19 cellular contexts compared by ENCODE assay signal in genomic region chr10:131075218-131075770, GRCh38.
"Had no signal": no experiment of that assay in that cellular context is flagged by ENCODE, and none has a peak within 500 bp of the region (broad histone marks: within the 10 kb centered on the region; RNA-seq: fewer than 3 reads in every experiment).

No MANE protein-coding gene starts in this region.

- H3K9me3 ChIP-seq: colonic mucosa, esophagus squamous epithelium, lower lobe of right lung, neutrophil, psoas muscle, spleen, suprapubic skin, transverse colon, upper lobe of right lung, uterus had no signal

- DNase-seq: colonic mucosa; dermis blood vessel endothelial cell; effector memory CD4-positive, alpha-beta T cell; erythroblast; esophagus squamous epithelium; hypothalamus; immature natural killer cell; left ventricle myocardium superior; lower lobe of right lung; natural killer cell; psoas muscle; spleen; stimulated activated CD4-positive, alpha-beta T cell treated with anti-CD3 and anti-CD28 coated beads, Interleukin-4, amount 100 ng/mL, for 4 hours; transverse colon; upper lobe of right lung; uterus had no signal

- H3K36me3 ChIP-seq: colonic mucosa, esophagus squamous epithelium, lower lobe of right lung, neutrophil, spleen, suprapubic skin, transverse colon, upper lobe of right lung, uterus had no signal

- H3K27ac ChIP-seq: colonic mucosa, esophagus squamous epithelium, lower lobe of right lung, neutrophil, psoas muscle, skin epidermis, spleen, suprapubic skin, transverse colon, upper lobe of right lung, uterus had no signal

- H3K27me3 ChIP-seq: colonic mucosa, esophagus squamous epithelium, neutrophil, spleen, suprapubic skin, transverse colon, upper lobe of right lung, uterus had no signal

- H3K4me1 ChIP-seq: colonic mucosa, esophagus squamous epithelium, lower lobe of right lung, psoas muscle, suprapubic skin, transverse colon, upper lobe of right lung, uterus had no signal

- H3K4me3 ChIP-seq: colonic mucosa, esophagus squamous epithelium, lower lobe of right lung, psoas muscle, skin epidermis, spleen, suprapubic skin, transverse colon, upper lobe of right lung, uterus had no signal
